10 cellular contexts compared by ENCODE assay signal in the genomic region with DNA sequence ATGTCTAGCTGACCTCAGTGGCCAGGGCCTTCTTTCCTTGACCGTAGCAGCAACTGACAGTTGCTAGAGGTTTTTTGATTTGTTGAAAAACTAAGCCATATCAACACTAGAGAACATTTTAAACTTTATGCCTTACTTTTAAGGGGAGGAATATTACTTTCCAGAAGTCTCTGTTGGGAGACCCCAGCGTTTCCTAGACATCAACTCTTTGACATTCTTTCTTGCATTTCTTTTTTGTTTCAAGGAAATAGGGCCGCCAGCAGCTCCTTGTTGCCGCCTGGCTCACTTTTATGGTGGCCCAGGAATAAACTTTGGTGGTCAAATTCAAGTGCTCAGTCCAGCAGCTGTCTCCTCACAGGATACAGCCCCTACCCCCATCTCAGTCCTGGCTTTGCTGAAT. TPM values are rescaled to one million over a fixed set of nuclear protein-coding genes. Genes with fewer than 3 reads are reported as not detected.
"Had no signal": no experiment of that assay in that cellular context is flagged by ENCODE, and none has a peak within 500 bp of the region (broad histone marks: within the 10 kb centered on the region; RNA-seq: fewer than 3 reads in every experiment).

No MANE protein-coding gene starts in this region.

- H3K36me3 ChIP-seq: HAP-1 had no signal

- H3K27ac ChIP-seq: GM23248, HL-60 had no signal

- H3K27ac Mint-ChIP-seq: HFFc6 had no signal

- H3K4me3 ChIP-seq: GM23248, HAP-1 had no signal

- DNase-seq: GM23248, H7, HFFc6 had no signal

- H3K4me3 Mint-ChIP-seq: HFFc6 had no signal

- H3K9ac ChIP-seq: GM23248 had no signal

- ATAC-seq: HCT116, HepG2 had no signal

- H2AFZ ChIP-seq: GM23248 had no signal

- H3K9me3 ChIP-seq: HAP-1 had no signal

- H3K9me3 Mint-ChIP-seq: HFFc6 had no signal

RNA-seq across cellular contexts. Expression of gene HOXC11, which starts 2.5 kb away (rescaled TPM):
- total RNA-seq: GM23248, H7, HepG2, HT1080 had no signal
- polyA plus RNA-seq: GM23248, HepG2, IgD-negative memory B cell had no signal

RNA-seq across cellular contexts. Expression of gene HOTAIR, which starts 4.3 kb away (rescaled TPM):
- total RNA-seq: GM23248, H7, HepG2 had no signal
- polyA plus RNA-seq: GM23248, HepG2, IgD-negative memory B cell had no signal

RNA-seq across cellular contexts. Expression of gene HOXC10, which starts 14.5 kb away (rescaled TPM):
- total RNA-seq: GM23248, H7, HepG2 had no signal
- polyA plus RNA-seq: GM23248, HepG2, IgD-negative memory B cell had no signal

RNA-seq across cellular contexts. Expression of gene HOXC12, which starts 15.7 kb away (rescaled TPM):
- total RNA-seq: GM23248, H4, H7, HepG2, HFFc6, HT1080 had no signal
- polyA plus RNA-seq: GM23248, HepG2, IgD-negative memory B cell had no signal

RNA-seq across cellular contexts. Expression of gene HOXC9, which starts 29.5 kb away (rescaled TPM):
- total RNA-seq: H7 had no signal
- polyA plus RNA-seq: IgD-negative memory B cell had no signal
